8 cellular contexts compared by ENCODE assay signal in the genomic region with DNA sequence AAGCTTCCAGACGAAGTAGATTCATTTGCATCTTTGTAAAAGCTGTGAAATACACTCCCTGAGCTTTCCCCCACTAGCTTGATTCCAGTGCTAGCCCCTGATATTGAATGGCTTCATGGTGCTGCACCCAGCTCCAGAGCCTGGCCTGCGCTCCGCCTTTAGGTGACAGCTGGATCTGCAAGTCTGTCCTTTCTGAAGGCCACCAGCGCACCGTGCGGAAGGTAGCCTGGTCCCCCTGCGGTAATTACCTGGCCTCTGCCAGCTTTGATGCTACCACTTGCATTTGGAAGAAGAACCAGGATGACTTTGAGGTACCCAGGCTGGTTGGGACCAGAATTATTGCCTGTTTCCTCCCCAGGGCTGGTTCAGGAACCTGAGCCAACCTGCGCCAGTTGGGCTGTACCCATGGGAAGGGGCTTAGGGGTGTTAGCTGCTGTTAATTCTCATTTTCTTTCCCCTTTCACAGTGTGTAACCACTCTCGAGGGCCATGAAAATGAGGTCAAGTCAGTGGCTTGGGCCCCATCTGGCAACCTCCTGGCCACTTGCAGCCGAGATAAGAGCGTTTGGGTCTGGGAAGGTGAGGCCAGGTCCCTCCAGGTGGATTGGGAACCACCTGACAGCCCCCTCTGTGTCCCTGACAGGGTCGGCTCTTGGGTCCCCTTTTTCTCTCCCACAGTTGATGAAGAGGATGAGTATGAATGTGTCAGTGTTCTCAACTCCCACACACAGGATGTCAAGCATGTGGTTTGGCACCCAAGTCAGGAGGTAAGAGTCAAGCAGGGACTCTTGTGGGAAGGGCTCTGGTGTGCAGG. TPM values are rescaled to one million over a fixed set of nuclear protein-coding genes. Genes with fewer than 3 reads are reported as not detected.
DNase-seq lines count a peak whose midpoint lies in the region; ATAC-seq and TF ChIP-seq lines count a peak whose summit lies in the region.

No MANE protein-coding gene starts in this region.

- H3K27me3 ChIP-seq in spleen (replicated peaks in 1 of 7): no peaks in the 10 kb centered on the region

- WGBS in spleen, 5 donors: 65 to 76% (median 74%) methylated on average over 10 to 12 of the region's 12 CpGs

- peaks cover 30 to 52% (median 43%) of the 10 kb centered on the region in 6 donors for H3K4me1 ChIP-seq in spleen

- H3K9me3 ChIP-seq in spleen: no peaks in the 10 kb centered on the region

- intact Hi-C loops in spleen (cut with DNase I; ENCODE audit: low total_unique reads): loop anchor here (5.0 kb wide), 1 partner anchor 60 kb away; a partner anchor contains a TSS

- no peak for ATAC-seq in GM18498 (IDR thresholded peaks at IDR 0.05; ENCODE audit: unreplicated experiment)
- no peak for ATAC-seq in HG02623 (IDR thresholded peaks at IDR 0.05; ENCODE audit: unreplicated experiment)

- H3K36me3 ChIP-seq in spleen: peaks cover 0 to 71% (median 51%) of the 10 kb centered on the region in 6 donors

- TF ChIP-seq CTCF in fibroblast of the aortic adventitia (IDR thresholded peaks at IDR 0.05; ENCODE audit: insufficient read depth, low read length) (peak; percentile 43), spleen (IDR thresholded peaks at IDR 0.05 in 8 of 11, conservative IDR thresholded peaks at IDR 0.05 in 3 of 11) (peak in 6 of 11 experiments; percentile 6 to 39 (median 12))

- H3K4me3 ChIP-seq in fibroblast of the aortic adventitia (ENCODE audit: low read depth, low read length) (peak overlapping the region; percentile 95), spleen (peak overlapping the region; percentile 83 to 98 (median 93))

- no peak for TF ChIP-seq POLR2A in spleen (IDR thresholded peaks at IDR 0.05)

- peak overlapping the region in 5 of 8 donors; percentile 7 to 99 (median 95) for H3K27ac ChIP-seq in spleen

- peak; percentile 13 for DNase-seq in activated CD4-positive, CD25-positive, alpha-beta regulatory T cell treated with anti-CD3 and anti-CD28 coated beads, Interleukin-2, amount 50 U/mL, for 16 hours (ENCODE audit: low read depth, low spot score)
- no peak for DNase-seq in activated CD4-positive, CD25-positive, alpha-beta regulatory T cell treated with anti-CD3 and anti-CD28 coated beads, Interleukin-2, amount 50 U/mL, for 72 hours
- DNase-seq in NCI-H2227 (lab: John Stamatoyannopoulos, UW; ENCODE audit: unreplicated experiment) (peak; percentile 56), activated T-cell treated with anti-CD3 and anti-CD28 coated beads for 48 hours (ENCODE audit: low read depth) (peak; percentile 43), fibroblast of the aortic adventitia (ENCODE audit: low read depth) (peak; percentile 31), spleen (peak; percentile 89)

RNA-seq across cellular contexts. Expression of a gene that starts 1.3 kb away (rescaled TPM):
- total RNA-seq in fibroblast of the aortic adventitia (ENCODE audit: low replicate concordance): 71.8 and 183 TPM in 2 replicates
- total RNA-seq in spleen: 100 to 1,000 TPM in 3 of 7 donors, 10 to 100 TPM in 4; 63.9 to 122 (median 76.7) TPM
- polyA plus RNA-seq in spleen: 10 to 100 TPM; 31.3 to 49.1 (median 39.5) TPM

RNA-seq across cellular contexts. Expression of a gene that starts 1.6 kb away (rescaled TPM):
- total RNA-seq in fibroblast of the aortic adventitia (ENCODE audit: low replicate concordance) (18.6 and 31.6 TPM in 2 replicates), spleen (10 to 100 TPM; 61.1 to 83.3 (median 70.0) TPM)
- polyA plus RNA-seq in spleen: 10 to 100 TPM in 1 of 3 donors, 1 to 10 TPM in 2; 7.5 to 17.3 (median 8.4) TPM

RNA-seq across cellular contexts. Expression of a gene that starts 38.0 kb away (rescaled TPM):
- total RNA-seq in fibroblast of the aortic adventitia (ENCODE audit: low replicate concordance): 28.0 and 39.3 TPM in 2 replicates
- total RNA-seq in spleen: 100 to 1,000 TPM; 110 to 139 (median 130) TPM
- polyA plus RNA-seq in spleen: 10 to 100 TPM; 60.5 to 74.4 (median 73.6) TPM

RNA-seq across cellular contexts. Expression of a gene that starts 57.8 kb away (rescaled TPM):
- total RNA-seq in fibroblast of the aortic adventitia (ENCODE audit: low replicate concordance) (2.5 and 3.4 TPM in 2 replicates), spleen (1 to 10 TPM; 2.9 to 6.6 (median 4.4) TPM)
- polyA plus RNA-seq in spleen: 1 to 10 TPM in 1 of 3 donors, under 1 TPM in 2; 0.80 to 1.4 (median 0.90) TPM

RNA-seq across cellular contexts. Expression of a gene that starts 58.7 kb away (rescaled TPM):
- total RNA-seq in fibroblast of the aortic adventitia (ENCODE audit: low replicate concordance) (85.8 and 170 TPM in 2 replicates), spleen (100 to 1,000 TPM in 5 of 7 donors, 10 to 100 TPM in 2; 89.8 to 174 (median 123) TPM)
- 10 to 100 TPM; 45.1 to 73.0 (median 52.2) TPM for polyA plus RNA-seq in spleen
